Comparison of ENCODE assay signal across 8 cellular contexts in the genomic region with DNA sequence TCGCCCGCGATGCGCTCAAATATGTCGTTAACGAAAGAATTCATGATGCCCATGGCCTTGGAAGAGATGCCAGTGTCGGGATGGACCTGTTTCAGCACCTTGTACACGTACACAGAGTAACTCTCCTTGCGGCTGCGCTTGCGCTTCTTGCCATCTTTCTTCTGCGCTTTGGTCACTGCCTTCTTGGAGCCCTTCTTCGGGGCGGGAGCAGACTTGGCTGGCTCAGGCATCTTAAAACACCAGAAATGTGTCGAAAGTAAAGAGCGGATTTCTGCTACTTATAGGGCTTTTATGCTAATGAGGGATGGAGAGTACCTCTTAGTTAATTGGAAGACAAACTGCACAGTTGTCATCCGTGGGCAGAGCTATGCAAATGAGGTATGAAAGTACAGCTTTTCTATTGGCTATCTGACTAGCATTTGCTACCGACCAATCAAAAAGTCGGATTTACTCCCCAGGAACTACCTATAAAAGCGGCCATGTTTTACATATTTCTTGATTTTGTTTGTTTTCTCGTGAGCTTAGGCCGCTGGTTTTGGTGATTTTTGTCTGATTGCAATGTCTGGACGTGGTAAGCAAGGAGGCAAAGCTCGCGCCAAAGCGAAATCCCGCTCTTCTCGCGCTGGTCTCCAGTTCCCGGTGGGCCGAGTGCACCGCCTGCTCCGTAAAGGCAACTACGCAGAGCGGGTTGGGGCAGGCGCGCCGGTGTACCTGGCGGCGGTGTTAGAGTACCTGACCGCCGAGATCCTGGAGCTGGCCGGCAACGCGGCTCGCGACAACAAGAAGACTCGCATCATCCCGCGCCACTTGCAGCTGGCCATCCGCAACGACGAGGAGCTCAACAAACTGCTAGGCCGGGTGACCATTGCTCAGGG. TPM values are rescaled to one million over a fixed set of nuclear protein-coding genes. Genes with fewer than 3 reads are reported as not detected.
DNase-seq lines count a peak whose midpoint lies in the region; ATAC-seq and TF ChIP-seq lines count a peak whose summit lies in the region.

No MANE protein-coding gene starts in this region.

- TF ChIP-seq CTCF in glutamatergic neuron (IDR thresholded peaks at IDR 0.05; ENCODE audit: partially characterized antibody, unreplicated experiment) (no peak), omental fat pad (IDR thresholded peaks at IDR 0.05) (no peak), thyroid gland (IDR thresholded peaks at IDR 0.05) (no peak)

- peak overlapping the region; percentile 93 to 99 (median 97) for H3K27ac ChIP-seq in thyroid gland

- H3K27ac Mint-ChIP-seq in activated naive CD8-positive, alpha-beta T cell treated with anti-CD3 and anti-CD28 coated beads, Interleukin-2, amount 10 ng/mL, durations not matched to agents 7 days and 5 days, result peak overlapping the region; percentile 100
- peak overlapping the region; percentile 98 for H3K27ac Mint-ChIP-seq in glutamatergic neuron (ENCODE audit: unreplicated experiment)

- TF ChIP-seq POLR2A in GM10847 (IDR thresholded peaks at IDR 0.05; ENCODE audit: extremely low read depth, insufficient read length) (peak; percentile 96), thyroid gland (IDR thresholded peaks at IDR 0.05) (peak; percentile 98 to 99)

- peaks cover 45% of the 10 kb centered on the region for H3K4me1 Mint-ChIP-seq in activated naive CD8-positive, alpha-beta T cell treated with anti-CD3 and anti-CD28 coated beads, Interleukin-2, amount 10 ng/mL, durations not matched to agents 7 days and 5 days
- H3K4me1 Mint-ChIP-seq in glutamatergic neuron (ENCODE audit: low read depth, unreplicated experiment), result peaks cover 5% of the 10 kb centered on the region

- ATAC-seq in HG02642 (IDR thresholded peaks at IDR 0.05; ENCODE audit: poor library complexity, unreplicated experiment) (peak; percentile 73), omental fat pad (ENCODE audit: low FRiP score) (peak; percentile 88)
- peak; percentile 79 for ATAC-seq in activated naive CD8-positive, alpha-beta T cell treated with anti-CD3 and anti-CD28 coated beads, Interleukin-2, amount 10 ng/mL, durations not matched to agents 7 days and 5 days (ENCODE audit: low read depth)

- peak; percentile 97 for DNase-seq in NCI-H1105 (lab: John Stamatoyannopoulos, UW)
- DNase-seq in SKM-1 (lab: John Stamatoyannopoulos, UW; ENCODE audit: unreplicated experiment), result peak; percentile 98
- peak; percentile 83 for DNase-seq in activated naive CD8-positive, alpha-beta T cell treated with anti-CD3 and anti-CD28 coated beads, Interleukin-2, amount 10 ng/mL, durations not matched to agents 7 days and 5 days
- DNase-seq in glutamatergic neuron, result peak; percentile 57
- no peak for DNase-seq in omental fat pad (ENCODE audit: low spot score)
- peak; percentile 79 to 82 for DNase-seq in thyroid gland

- peaks cover 31% of the 10 kb centered on the region for H3K36me3 Mint-ChIP-seq in activated naive CD8-positive, alpha-beta T cell treated with anti-CD3 and anti-CD28 coated beads, Interleukin-2, amount 10 ng/mL, durations not matched to agents 7 days and 5 days
- no peaks in the 10 kb centered on the region for H3K36me3 Mint-ChIP-seq in glutamatergic neuron (ENCODE audit: unreplicated experiment)

- POLR2A ChIA-PET in activated naive CD8-positive, alpha-beta T cell treated with anti-CD3 and anti-CD28 coated beads, Interleukin-2, amount 10 ng/mL, durations not matched to agents 7 days and 5 days (lab: Charles Lee), result interaction anchor here (0.7 to 19.0 kb wide), 66 partner anchors 9 to 1770 kb away, joined by 3 to 2352 read pairs (median 13); partner anchors contain the start of gene HFE

- intact Hi-C loops in thyroid gland (cut with DNase I), result loop anchor here (2.0 to 10.0 kb wide), 2 partner anchors 33 to 61 kb away; a partner anchor contains a TSS

- H3K4me1 ChIP-seq in thyroid gland, result peaks cover 16 to 22% of the 10 kb centered on the region in 2 donors

- H3K27me3 Mint-ChIP-seq in activated naive CD8-positive, alpha-beta T cell treated with anti-CD3 and anti-CD28 coated beads, Interleukin-2, amount 10 ng/mL, durations not matched to agents 7 days and 5 days, result no peaks in the 10 kb centered on the region
- peaks cover 23% of the 10 kb centered on the region for H3K27me3 Mint-ChIP-seq in glutamatergic neuron (ENCODE audit: unreplicated experiment)

- H3K36me3 ChIP-seq in thyroid gland, result no peaks in the 10 kb centered on the region

- H3K9me3 Mint-ChIP-seq in activated naive CD8-positive, alpha-beta T cell treated with anti-CD3 and anti-CD28 coated beads, Interleukin-2, amount 10 ng/mL, durations not matched to agents 7 days and 5 days, result no peaks in the 10 kb centered on the region
- H3K9me3 Mint-ChIP-seq in glutamatergic neuron (ENCODE audit: unreplicated experiment), result peaks cover 30% of the 10 kb centered on the region

- 0 to 1% methylated on average over 21 to 50 of the region's 54 CpGs for WGBS in thyroid gland, 2 donors

- peak overlapping the region; percentile 82 to 93 (median 90) for H3K4me3 ChIP-seq in thyroid gland (replicated peaks in 1 of 3)

- no peaks in the 10 kb centered on the region for H3K27me3 ChIP-seq in thyroid gland

- H3K4me3 Mint-ChIP-seq in activated naive CD8-positive, alpha-beta T cell treated with anti-CD3 and anti-CD28 coated beads, Interleukin-2, amount 10 ng/mL, durations not matched to agents 7 days and 5 days, result peak overlapping the region; percentile 99
- H3K4me3 Mint-ChIP-seq in glutamatergic neuron (ENCODE audit: unreplicated experiment), result peak overlapping the region; percentile 98

- no peaks in the 10 kb centered on the region for H3K9me3 ChIP-seq in thyroid gland

RNA-seq across cellular contexts. Expression of gene HFE, which starts 36.7 kb away (rescaled TPM):
- total RNA-seq in activated naive CD8-positive, alpha-beta T cell treated with anti-CD3 and anti-CD28 coated beads, Interleukin-2, amount 10 ng/mL, durations not matched to agents 7 days and 5 days, result 1 to 10 TPM; 5.0 to 7.2 TPM
- not detected for total RNA-seq in glutamatergic neuron (ENCODE audit: unreplicated experiment)
- 10 to 100 TPM in 1 of 4 donors, 1 to 10 TPM in 3; 5.3 to 10.7 (median 8.8) TPM for total RNA-seq in omental fat pad
- 1 to 10 TPM; 7.5 to 9.8 (median 8.3) TPM for total RNA-seq in thyroid gland
